Comparison of ENCODE assay signal across 8 cellular contexts in genomic region chr19:18636969-18637629, GRCh38. TPM values are rescaled to one million over a fixed set of nuclear protein-coding genes. Genes with fewer than 3 reads are reported as not detected.
A peak's percentile ranks its signal among the peaks of the same experiment; 100 is the strongest.
DNase-seq lines count a peak whose midpoint lies in the region; ATAC-seq and TF ChIP-seq lines count a peak whose summit lies in the region.

Gene KLHL26 (plus strand): TSS chr19:18637028. CDS start chr19:18637055, 27 bp downstream.

- intact Hi-C loops in right cardiac atrium (cut with DNase I): no loop called here

- H3K4me1 ChIP-seq in right cardiac atrium (ENCODE audit: control insufficient read depth, insufficient read depth, low read length) (no peaks in the 10 kb centered on the region), skeletal muscle tissue (ENCODE audit: control insufficient read depth in 3 of 3, insufficient read depth in 3 of 3, low read length in 3 of 3) (peaks cover 12 to 18% (median 12%) of the 10 kb centered on the region in 3 donors)

- peak; percentile 72 for TF ChIP-seq POLR2A in GM19193 (IDR thresholded peaks at IDR 0.05; ENCODE audit: extremely low read depth, insufficient read depth, insufficient read length)

- ATAC-seq in right cardiac atrium (peak; percentile 0), GM18502 (IDR thresholded peaks at IDR 0.05; ENCODE audit: poor library complexity, unreplicated experiment) (no peak), GM21786 (IDR thresholded peaks at IDR 0.05; ENCODE audit: unreplicated experiment) (no peak), HG02610 (IDR thresholded peaks at IDR 0.05; ENCODE audit: unreplicated experiment) (no peak)

- no peaks in the 10 kb centered on the region for H3K27me3 ChIP-seq in right cardiac atrium (ENCODE audit: control insufficient read depth, insufficient read depth)
- no peaks in the 10 kb centered on the region for H3K27me3 ChIP-seq in skeletal muscle tissue (ENCODE audit: control insufficient read depth in 3 of 3, insufficient read depth in 3 of 3, low read length in 3 of 3)

- peak within 1 kb of the TSS; percentile 75 for H3K4me3 ChIP-seq in right cardiac atrium (ENCODE audit: low read length)
- peak within 1 kb of the TSS; percentile 78 to 90 (median 86) for H3K4me3 ChIP-seq in skeletal muscle tissue (ENCODE audit: low read length in 3 of 3)

- WGBS in right cardiac atrium: 7% methylated on average over 47 of the region's 47 CpGs

- no peaks in the 10 kb centered on the region for H3K9me3 ChIP-seq in right cardiac atrium (ENCODE audit: control insufficient read depth, low read length)
- H3K9me3 ChIP-seq in skeletal muscle tissue (ENCODE audit: control insufficient read depth in 3 of 3, low read length in 3 of 3): no peaks in the 10 kb centered on the region

- DNase-seq in right cardiac atrium: no peak
- DNase-seq in activated gamma-delta T cell (lab: John Stamatoyannopoulos, UW): no peak

- peak within 1 kb of the TSS; percentile 87 to 97 (median 95) for H3K9ac ChIP-seq in skeletal muscle tissue (ENCODE audit: low read depth in 1 of 3, low read length in 3 of 3)

- peak within 1 kb of the TSS; percentile 90 for H3K27ac ChIP-seq in VCaP
- H3K27ac ChIP-seq in right cardiac atrium (ENCODE audit: low read length): peak within 1 kb of the TSS; percentile 55
- peak within 1 kb of the TSS; percentile 88 for H3K27ac ChIP-seq in skeletal muscle tissue (ENCODE audit: low read depth, low read length)

- TF ChIP-seq CTCF in VCaP (conservative IDR thresholded peaks at IDR 0.05): no peak

- no peaks in the 10 kb centered on the region for H3K36me3 ChIP-seq in skeletal muscle tissue (ENCODE audit: control insufficient read depth in 3 of 3, insufficient read depth in 3 of 3, low read length in 3 of 3)

RNA-seq across cellular contexts. Expression of gene KLHL26, which starts in this region (rescaled TPM):
- total RNA-seq in right cardiac atrium (10 to 100 TPM in 1 of 4 donors, 1 to 10 TPM in 3; 8.9 to 14.4 (median 9.3) TPM), skeletal muscle tissue (2.1 TPM)
- polyA plus RNA-seq in right cardiac atrium: 5.1 TPM

Comparison
In these comparisons a context has a peak if more than half of its experiments do, and no peak if none do; other contexts are left out.
1. ATAC-seq: peak in right cardiac atrium (2 of 2); none in GM18502 (single experiment), GM21786 (single experiment) and HG02610 (single experiment).
2. Peak in every context shown above with its lines, with median percentiles within 50 percentile points of each other: H3K27ac ChIP-seq.